Comparison of ENCODE assay signal across 25 cellular contexts in genomic region chr2:3914243-3914642, GRCh38.
"Had no signal": no experiment of that assay in that cellular context is flagged by ENCODE, and none has a peak within 500 bp of the region (broad histone marks: within the 10 kb centered on the region; RNA-seq: fewer than 3 reads in every experiment).

No MANE protein-coding gene starts in this region.

- H3K4me1 Mint-ChIP-seq: activated B cell treated with CpG ODN at 0.5 μM for 24 hours; activated naive CD8-positive, alpha-beta T cell treated with anti-CD3 and anti-CD28 coated beads for 36 hours; natural killer cell; stimulated activated naive B cell treated with anti-CD40 and anti-IgM and Interleukin-4, amounts not matched to agents 10 μg/mL and 1 μg/mL and 100 μg/mL, for 72 hours had no signal

- FAIRE-seq: endometrium, urothelium cell line had no signal

- H3K4me3 Mint-ChIP-seq: activated B cell treated with CpG ODN at 0.5 μM for 24 hours; activated naive CD8-positive, alpha-beta T cell treated with anti-CD3 and anti-CD28 coated beads for 36 hours; natural killer cell; stimulated activated naive B cell treated with anti-CD40 and anti-IgM and Interleukin-4, amounts not matched to agents 10 μg/mL and 1 μg/mL and 100 μg/mL, for 72 hours; T-helper 1 cell treated with Interleukin-12 subunit alpha and Interleukin-12 subunit beta and Interleukin-4 antibody, amounts not matched to agents 30 μg/mL and 1 μg/mL, for 36 hours had no signal

- DNase-seq: activated B cell treated with CpG ODN at 0.5 μM for 24 hours; activated CD4-positive, alpha-beta T cell treated with anti-CD3 and anti-CD28 coated beads for 4 hours; activated CD4-positive, alpha-beta T cell treated with anti-CD3 and anti-CD28 coated beads, Interleukin-2, amount 50 U/mL, for 48 hours; activated naive CD4-positive, alpha-beta T cell treated with Interleukin-2 at 50 U/mL for 16 hours; activated naive CD8-positive, alpha-beta T cell treated with anti-CD3 and anti-CD28 coated beads for 36 hours; activated T-cell treated with anti-CD3 and anti-CD28 coated beads, Interleukin-2, amount 50 U/mL, for 48 hours; effector CD4-positive, alpha-beta T cell; erythroblast; foreskin keratinocyte; glutamatergic neuron; hippocampal formation; kidney glomerular epithelial cell; midbrain; natural killer cell; sigmoid colon; stimulated activated CD4-positive, alpha-beta T cell treated with anti-CD3 and anti-CD28 coated beads, Interleukin-2, amount 100 ng/mL, for 48 hours; stimulated activated CD8-positive, alpha-beta memory T cell treated with anti-CD3 and anti-CD28 coated beads, Interleukin-4, amount 100 ng/mL, for 48 hours; stimulated activated naive B cell treated with anti-CD40 and anti-IgM and Interleukin-4, amounts not matched to agents 10 μg/mL and 1 μg/mL and 100 μg/mL, for 72 hours; T1000; transverse colon had no signal

- H3K9me3 ChIP-seq: sigmoid colon, transverse colon had no signal

- H3K27me3 ChIP-seq: foreskin keratinocyte, sigmoid colon, transverse colon had no signal

- H3K27me3 Mint-ChIP-seq: activated B cell treated with CpG ODN at 0.5 μM for 24 hours had no signal

- H3K4me1 ChIP-seq: foreskin keratinocyte, parathyroid adenoma, sigmoid colon, transverse colon had no signal

- H3K4me3 ChIP-seq: sigmoid colon, smooth muscle cell, transverse colon had no signal

- H3K27ac ChIP-seq: foreskin keratinocyte, parathyroid adenoma, sigmoid colon, transverse colon had no signal

- H3K36me3 ChIP-seq: sigmoid colon, transverse colon had no signal

- H3K36me3 Mint-ChIP-seq: activated naive CD8-positive, alpha-beta T cell treated with anti-CD3 and anti-CD28 coated beads for 36 hours; natural killer cell; stimulated activated naive B cell treated with anti-CD40 and anti-IgM and Interleukin-4, amounts not matched to agents 10 μg/mL and 1 μg/mL and 100 μg/mL, for 72 hours had no signal

- ATAC-seq: foreskin keratinocyte; natural killer cell; stimulated activated naive B cell treated with anti-CD40 and anti-IgM and Interleukin-4, amounts not matched to agents 10 μg/mL and 1 μg/mL and 100 μg/mL, for 72 hours had no signal

- H3K27ac Mint-ChIP-seq: activated B cell treated with CpG ODN at 0.5 μM for 24 hours; activated naive CD8-positive, alpha-beta T cell treated with anti-CD3 and anti-CD28 coated beads for 36 hours; natural killer cell; stimulated activated naive B cell treated with anti-CD40 and anti-IgM and Interleukin-4, amounts not matched to agents 10 μg/mL and 1 μg/mL and 100 μg/mL, for 72 hours; T-helper 1 cell treated with Interleukin-12 subunit alpha and Interleukin-12 subunit beta and Interleukin-4 antibody, amounts not matched to agents 30 μg/mL and 1 μg/mL, for 36 hours had no signal
